Comparison of ENCODE assay signal across 29 cellular contexts in the genomic region with DNA sequence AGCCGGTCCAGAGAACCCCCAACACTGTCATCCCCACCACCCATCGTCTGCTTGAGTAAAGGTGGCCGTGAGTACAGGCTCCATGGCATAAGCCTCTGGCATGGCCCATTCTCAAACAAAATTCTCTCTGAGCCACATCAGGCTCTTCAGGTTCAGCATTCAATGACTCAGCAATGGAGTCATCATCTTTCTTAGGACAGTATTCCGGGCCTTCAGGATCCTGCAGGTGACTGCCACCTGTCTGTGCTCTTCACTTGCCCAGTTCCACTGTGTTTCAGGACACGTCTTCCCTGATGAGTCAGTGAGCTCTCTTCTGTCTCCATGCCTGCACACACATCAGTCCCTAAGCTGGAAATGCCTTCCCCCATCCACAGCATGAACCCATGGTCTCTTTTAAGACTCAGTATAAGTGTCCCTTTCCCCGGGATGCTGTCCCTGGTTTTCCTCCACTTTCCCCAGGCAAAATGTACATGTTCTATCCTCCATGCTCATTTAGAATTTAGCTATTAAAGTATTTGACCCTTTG.
DNase-seq lines count a peak whose midpoint lies in the region; ATAC-seq and TF ChIP-seq lines count a peak whose summit lies in the region.
"Had no signal": no experiment of that assay in that cellular context is flagged by ENCODE, and none has a peak within 500 bp of the region (broad histone marks: within the 10 kb centered on the region; RNA-seq: fewer than 3 reads in every experiment).

No MANE protein-coding gene starts in this region.

- H3K4me1 ChIP-seq in HCT116 (ENCODE audit: control insufficient read depth in 1 of 2, insufficient read depth in 2 of 2, low read length in 2 of 2) (peaks cover 0 to 5% of the 10 kb centered on the region in 2 experiments; a peak in 1 of 4 replicates), foreskin keratinocyte (no peaks in the 10 kb centered on the region), gastrocnemius medialis (peaks cover 0 to 6% of the 10 kb centered on the region in 2 donors)
- H3K4me1 ChIP-seq: adrenal gland, BLaER1, sigmoid colon had no signal

- no peaks in the 10 kb centered on the region for H4K20me1 ChIP-seq in HCT116 (ENCODE audit: insufficient read depth)
- H4K20me1 ChIP-seq: BLaER1 had no signal

- TF ChIP-seq POLR2A in HCT116 (IDR thresholded peaks at IDR 0.05; ENCODE audit: borderline replicate concordance, extremely low read depth, insufficient read depth, insufficient read length), result no peak
- TF ChIP-seq POLR2A in gastrocnemius medialis (IDR thresholded peaks at IDR 0.05), result no peak

- no peak overlapping the region for H2AFZ ChIP-seq in HCT116 (ENCODE audit: low read depth, low read length, poor library complexity, severe bottlenecking)

- H3K79me2 ChIP-seq in HCT116 (ENCODE audit: insufficient read depth, low read length), result no peaks in the 10 kb centered on the region

- H3K4me3 ChIP-seq in HCT116 (replicated peaks in 1 of 2; ENCODE audit: low read depth in 1 of 2, low read length in 2 of 2), result no peak overlapping the region
- no peak overlapping the region for H3K4me3 ChIP-seq in gastrocnemius medialis
- H3K4me3 ChIP-seq: adrenal gland, BLaER1, esophagus squamous epithelium, sigmoid colon, upper lobe of left lung had no signal

- no peaks in the 10 kb centered on the region for H3K27me3 ChIP-seq in HCT116 (ENCODE audit: insufficient read depth, low read length)
- no peaks in the 10 kb centered on the region for H3K27me3 ChIP-seq in foreskin keratinocyte
- no peaks in the 10 kb centered on the region for H3K27me3 ChIP-seq in gastrocnemius medialis
- H3K27me3 ChIP-seq: adrenal gland, BLaER1, esophagus squamous epithelium, sigmoid colon, upper lobe of left lung had no signal

- peak; percentile 34; the same call in 1 of the 2 replicates for TF ChIP-seq RAD21 in HCT116 (IDR thresholded peaks at IDR 0.05; ENCODE audit: low read depth)

- H3K9me2 ChIP-seq in HCT116 (ENCODE audit: insufficient read depth), result no peaks in the 10 kb centered on the region

- no peak overlapping the region for H3K4me2 ChIP-seq in HCT116 (ENCODE audit: low read length)
- H3K4me2 ChIP-seq: BLaER1 had no signal

- POLR2A ChIA-PET in HCT116 (lab: Charles Lee), result interaction anchor here (0.6 kb wide), 1 partner anchor 347 kb away, joined by 5 read pairs; no protein-coding TSS in a partner anchor

- no peak for TF ChIP-seq CTCF in HCT116 (IDR thresholded peaks at IDR 0.05 in 2 of 3, conservative IDR thresholded peaks at IDR 0.05 in 1 of 3; ENCODE audit: borderline replicate concordance in 1 of 3, insufficient read depth in 1 of 3, low read depth in 2 of 3, low read length in 2 of 3)
- peak; percentile 37 for TF ChIP-seq CTCF in foreskin keratinocyte (conservative IDR thresholded peaks at IDR 0.05)
- no peak for TF ChIP-seq CTCF in gastrocnemius medialis (IDR thresholded peaks at IDR 0.05 in 4 of 5, conservative IDR thresholded peaks at IDR 0.05 in 1 of 5)

- intact Hi-C loops in HCT116 (cut with micrococcal nuclease), result no loop called here
- intact Hi-C loops in gastrocnemius medialis (cut with DNase I; ENCODE audit: low total_unique reads), result no loop called here

- H3K9ac ChIP-seq in HCT116 (ENCODE audit: low read length), result no peak overlapping the region
- H3K9ac ChIP-seq: BLaER1 had no signal

- H3K9me3 ChIP-seq in HCT116 (ENCODE audit: control insufficient read depth in 1 of 2, insufficient read depth in 1 of 2, low read depth in 1 of 2, low read length in 2 of 2), result no peaks in the 10 kb centered on the region
- no peaks in the 10 kb centered on the region for H3K9me3 ChIP-seq in gastrocnemius medialis
- H3K9me3 ChIP-seq: adrenal gland, esophagus squamous epithelium, sigmoid colon, upper lobe of left lung had no signal

- no TSS peak for BruUV-seq in HCT116 (replicated peaks; lab: Mats Ljungman, UMichigan)

- ATAC-seq in HCT116 (peak; percentile 42; the same call in 1 of the 2 replicates), foreskin keratinocyte (peak; percentile 90), gastrocnemius medialis (peak; percentile 94 to 97), HG03354 (IDR thresholded peaks at IDR 0.05; ENCODE audit: poor library complexity, severe bottlenecking, unreplicated experiment) (no peak)
- ATAC-seq: Panc1 had no signal

- RAD21 ChIA-PET in HCT116 (lab: Charles Lee; ENCODE audit: low non-redundant PET in 1 of 2, low total read pairs in 2 of 2, uncharacterized antibody in 2 of 2, unreplicated experiment in 2 of 2), result no interaction called here

- DNase-seq in HCT116 (ENCODE audit: low read depth, low spot score), result peak; percentile 1
- DNase-seq in RKO (ENCODE audit: low spot score), result peak; percentile 2
- peak; percentile 33 to 63 for DNase-seq in foreskin keratinocyte
- peak; percentile 33 to 60 for DNase-seq in gastrocnemius medialis
- no peak for DNase-seq in medulla oblongata (ENCODE audit: extremely low spot score)
- no peak for DNase-seq in mesenteric fat pad (ENCODE audit: low spot score)
- DNase-seq: activated CD4-positive, alpha-beta memory T cell treated with anti-CD3 and anti-CD28 coated beads for 36 hours; activated CD4-positive, alpha-beta T cell treated with anti-CD3 and anti-CD28 coated beads for 1 hour; activated CD8-positive, alpha-beta memory T cell treated with anti-CD3 and anti-CD28 coated beads, Interleukin-2, amount 50 U/mL, for 4 hours; activated naive CD4-positive, alpha-beta T cell treated with anti-CD3 and anti-CD28 coated beads for 36 hours; adrenal gland; cerebellar nuclear complex; dermis blood vessel endothelial cell; endodermal cell; esophagus squamous epithelium; foreskin melanocyte; hypothalamus; NCI-H1436 treated with DMSO at 0.1 percent for 48 hours; NCI-H2081 treated with DMSO at 0.1 percent for 48 hours; NCI-H2227 treated with DMSO at 0.1 percent for 48 hours; NCI-H748 treated with DMSO at 0.1 percent for 48 hours; posterior cingulate gyrus; SIG-M5; sigmoid colon; stimulated activated CD4-positive, alpha-beta T cell treated with anti-CD3 and anti-CD28 coated beads, Interleukin-4, amount 100 ng/mL, for 24 hours; upper lobe of left lung had no signal

- in situ Hi-C loops in gastrocnemius medialis (cut with MboI; ENCODE audit: low sequenced_read_pairs in 4 of 4), result no loop called here

- CTCF ChIA-PET in HCT116 (lab: Charles Lee), result no interaction called here

- no peaks in the 10 kb centered on the region for H3K36me3 ChIP-seq in HCT116 (ENCODE audit: control insufficient read depth in 1 of 2, insufficient read depth in 2 of 2, low read length in 2 of 2)
- no peaks in the 10 kb centered on the region for H3K36me3 ChIP-seq in gastrocnemius medialis
- H3K36me3 ChIP-seq: adrenal gland, BLaER1, esophagus squamous epithelium, sigmoid colon, upper lobe of left lung had no signal

- H3K27ac ChIP-seq in HCT116 (ENCODE audit: low read depth, low read length) (no peak overlapping the region), foreskin keratinocyte (no peak overlapping the region), gastrocnemius medialis (peak overlapping the region in 1 of 4 donors; percentile 21)
- H3K27ac ChIP-seq: adrenal gland, BLaER1, sigmoid colon, upper lobe of left lung had no signal

TF ChIP-seq in HCT116, 20 proteins besides CTCF, POLR2A, EP300 and RAD21:
- TF ChIP-seq CBX3 (IDR thresholded peaks at IDR 0.05; ENCODE audit: low read depth) (peak; percentile 50; the same call in 1 of the 2 replicates), FOSL1 (IDR thresholded peaks at IDR 0.05; ENCODE audit: low read depth) (peak; percentile 31; the same call in 1 of the 2 replicates), YY1 (IDR thresholded peaks at IDR 0.05; ENCODE audit: extremely low read depth, insufficient replicate concordance, low read depth, low read length) (no peak)
- TF ChIP-seq, protein P1, sequence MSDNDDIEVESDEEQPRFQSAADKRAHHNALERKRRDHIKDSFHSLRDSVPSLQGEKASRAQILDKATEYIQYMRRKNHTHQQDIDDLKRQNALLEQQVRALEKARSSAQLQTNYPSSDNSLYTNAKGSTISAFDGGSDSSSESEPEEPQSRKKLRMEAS (IDR thresholded peaks at IDR 0.05), result 0 out of 2 replicates have a peak, but pooled peaks have one; percentile 30

Comparison
In these comparisons a context has a peak if more than half of its experiments do, and no peak if none do; other contexts are left out.
1. DNase-seq: peak in HCT116 (single experiment), RKO (single experiment), foreskin keratinocyte (2 of 2) and gastrocnemius medialis (2 of 2); none in medulla oblongata (single experiment) and mesenteric fat pad (single experiment).